1 cellular context compared by ENCODE assay signal in the genomic region with DNA sequence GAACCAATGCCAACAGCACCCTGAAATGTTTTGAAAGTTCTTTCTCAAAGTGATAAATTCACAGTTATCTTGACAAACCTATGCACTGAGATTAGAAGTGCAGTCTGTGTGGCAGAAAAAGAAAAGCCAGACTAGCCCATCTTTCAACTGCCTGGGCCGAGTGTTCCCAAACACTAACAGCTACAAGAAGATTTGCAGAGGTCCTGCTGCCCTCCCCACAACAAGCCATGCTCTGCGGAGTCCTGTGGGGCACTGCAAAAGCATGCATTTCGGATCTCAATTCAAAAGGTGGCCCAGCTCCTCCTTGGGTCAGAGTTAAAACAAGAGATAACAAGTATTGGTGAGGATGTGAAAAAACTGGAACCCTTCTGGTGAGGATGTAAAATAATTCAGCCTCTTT.
TF ChIP-seq lines count a peak whose summit lies in the region.

No MANE protein-coding gene starts in this region.

TF ChIP-seq in IMR-90, 13 proteins besides CTCF, POLR2A, EP300 and RAD21:
- TF ChIP-seq, protein P1, sequence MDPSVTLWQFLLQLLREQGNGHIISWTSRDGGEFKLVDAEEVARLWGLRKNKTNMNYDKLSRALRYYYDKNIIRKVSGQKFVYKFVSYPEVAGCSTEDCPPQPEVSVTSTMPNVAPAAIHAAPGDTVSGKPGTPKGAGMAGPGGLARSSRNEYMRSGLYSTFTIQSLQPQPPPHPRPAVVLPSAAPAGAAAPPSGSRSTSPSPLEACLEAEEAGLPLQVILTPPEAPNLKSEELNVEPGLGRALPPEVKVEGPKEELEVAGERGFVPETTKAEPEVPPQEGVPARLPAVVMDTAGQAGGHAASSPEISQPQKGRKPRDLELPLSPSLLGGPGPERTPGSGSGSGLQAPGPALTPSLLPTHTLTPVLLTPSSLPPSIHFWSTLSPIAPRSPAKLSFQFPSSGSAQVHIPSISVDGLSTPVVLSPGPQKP (IDR thresholded peaks at IDR 0.05; ENCODE audit: borderline replicate concordance, low read depth, low read length): no peak
- TF ChIP-seq RCOR1 (IDR thresholded peaks at IDR 0.05; ENCODE audit: insufficient replicate concordance, low read length): no peak
- TF ChIP-seq MAFK (IDR thresholded peaks at IDR 0.05; ENCODE audit: low read depth, low read length): no peak
- no peak for TF ChIP-seq FOS (IDR thresholded peaks at IDR 0.05; ENCODE audit: low read depth, low read length)
- no peak for TF ChIP-seq CHD1 (IDR thresholded peaks at IDR 0.05; ENCODE audit: low read depth, low read length)
- TF ChIP-seq CEBPB (IDR thresholded peaks at IDR 0.05; ENCODE audit: low read depth, low read length): no peak
- no peak for TF ChIP-seq NFE2L2 (IDR thresholded peaks at IDR 0.05; ENCODE audit: low read depth, low read length)
- TF ChIP-seq SMC3 (IDR thresholded peaks at IDR 0.05; ENCODE audit: low read depth, low read length): no peak
- no peak for TF ChIP-seq RFX5 (IDR thresholded peaks at IDR 0.05; ENCODE audit: low read depth, low read length)
- TF ChIP-seq MXI1 (IDR thresholded peaks at IDR 0.05; ENCODE audit: borderline replicate concordance, low read depth, low read length): no peak
- TF ChIP-seq BHLHE40 (IDR thresholded peaks at IDR 0.05; ENCODE audit: low read depth, low read length): no peak
- TF ChIP-seq, protein P2, sequence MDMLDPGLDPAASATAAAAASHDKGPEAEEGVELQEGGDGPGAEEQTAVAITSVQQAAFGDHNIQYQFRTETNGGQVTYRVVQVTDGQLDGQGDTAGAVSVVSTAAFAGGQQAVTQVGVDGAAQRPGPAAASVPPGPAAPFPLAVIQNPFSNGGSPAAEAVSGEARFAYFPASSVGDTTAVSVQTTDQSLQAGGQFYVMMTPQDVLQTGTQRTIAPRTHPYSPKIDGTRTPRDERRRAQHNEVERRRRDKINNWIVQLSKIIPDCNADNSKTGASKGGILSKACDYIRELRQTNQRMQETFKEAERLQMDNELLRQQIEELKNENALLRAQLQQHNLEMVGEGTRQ (IDR thresholded peaks at IDR 0.05; ENCODE audit: low read depth, low read length): no peak
